In the genomic region with DNA sequence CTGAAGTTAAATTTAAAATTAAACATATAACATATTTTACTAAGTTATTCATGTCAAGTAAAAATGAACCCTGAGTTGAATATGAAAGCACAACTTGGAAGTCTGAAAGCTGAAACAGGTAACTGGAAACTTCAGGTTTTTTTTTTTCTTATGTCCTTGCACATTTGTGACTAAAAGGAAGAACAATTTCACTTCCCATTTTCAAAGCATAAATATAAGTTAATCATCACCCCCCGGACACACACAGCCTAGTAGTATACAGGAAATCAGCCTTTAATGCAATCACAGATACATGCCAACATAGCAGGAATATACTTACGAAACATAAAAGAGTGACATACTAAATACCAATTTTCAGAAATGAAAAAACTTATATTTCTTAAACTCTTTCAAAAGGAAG, we compare ENCODE assay signal across 12 cellular contexts.
DNase-seq lines count a peak whose midpoint lies in the region; ATAC-seq and TF ChIP-seq lines count a peak whose summit lies in the region.
"Had no signal": no experiment of that assay in that cellular context is flagged by ENCODE, and none has a peak within 500 bp of the region (broad histone marks: within the 10 kb centered on the region; RNA-seq: fewer than 3 reads in every experiment).

No MANE protein-coding gene starts in this region.

- DNase-seq in GM10248 (ENCODE audit: extremely low spot score) (peak; percentile 39), NAMALWA (ENCODE audit: low spot score) (peak; percentile 73), Kasumi-1 (lab: John Stamatoyannopoulos, UW) (no peak), Right ventricle myocardium superior (no peak), tibial artery (no peak)
- no peak for DNase-seq in stimulated activated CD8-positive, alpha-beta memory T cell treated with anti-CD3 and anti-CD28 coated beads, Interleukin-4, amount 100 ng/mL, for 48 hours
- DNase-seq: activated effector memory CD4-positive, alpha-beta T cell treated with anti-CD3 and anti-CD28 coated beads, Interleukin-2, amount 50 U/mL, for 16 hours; effector memory CD8-positive, alpha-beta T cell; NCI-H1694 treated with DMSO at 0.1 percent for 48 hours had no signal

- CTCF ChIA-PET in GM10248 (lab: Yijun Ruan, JAX) = no interaction called here

- H3K4me3 ChIP-seq in tibial artery = no peak overlapping the region
- H3K4me3 ChIP-seq: BLaER1 treated with 17β-estradiol and CSF1 and Interleukin-3, amounts not matched to agents 10 nM and 100 nM had no signal

- no peaks in the 10 kb centered on the region for H3K4me1 ChIP-seq in tibial artery

- no peak overlapping the region for H3K27ac ChIP-seq in tibial artery

- ATAC-seq in GM19397 (IDR thresholded peaks at IDR 0.05; ENCODE audit: unreplicated experiment) = peak; percentile 93
- ATAC-seq in HG02970 (IDR thresholded peaks at IDR 0.05; ENCODE audit: low FRiP score, unreplicated experiment) = peak; percentile 96
- no peak for ATAC-seq in Right ventricle myocardium superior (ENCODE audit: poor library complexity)
- ATAC-seq: effector memory CD8-positive, alpha-beta T cell had no signal

- H3K36me3 ChIP-seq in tibial artery = no peaks in the 10 kb centered on the region

- H3K9me3 ChIP-seq in tibial artery = no peaks in the 10 kb centered on the region

- POLR2A ChIA-PET in GM10248 (lab: Yijun Ruan, JAX) = no interaction called here

- no peaks in the 10 kb centered on the region for H3K27me3 ChIP-seq in tibial artery
- H3K27me3 ChIP-seq: BLaER1 treated with 17β-estradiol and CSF1 and Interleukin-3, amounts not matched to agents 10 nM and 100 nM had no signal

- no peak for TF ChIP-seq CTCF in GM10248 (IDR thresholded peaks at IDR 0.05; ENCODE audit: control extremely low read depth, extremely low read depth, low read depth, missing control alignments)
- TF ChIP-seq CTCF in tibial artery (IDR thresholded peaks at IDR 0.05) = no peak

- intact Hi-C loops in Right ventricle myocardium superior (cut with DNase I) = no loop called here
- intact Hi-C loops in tibial artery (cut with DNase I; ENCODE audit: low total_unique reads) = loop anchor here (5.0 kb wide), 1 partner anchor 1282 kb away; no protein-coding TSS in a partner anchor

Comparison
In these comparisons a context has a peak if more than half of its experiments do, and no peak if none do; other contexts are left out.
1. DNase-seq: peak in GM10248 (single experiment) and NAMALWA (single experiment); none in Kasumi-1 (0 of 2), Right ventricle myocardium superior (single experiment), stimulated activated CD8-positive, alpha-beta memory T cell treated with anti-CD3 and anti-CD28 coated beads, Interleukin-4, amount 100 ng/mL, for 48 hours (single experiment) and tibial artery (0 of 2).